ENCODE assay signal across 27 cellular contexts in genomic region chr4:3247399-3248177, GRCh38. TPM values are rescaled to one million over a fixed set of nuclear protein-coding genes. Genes with fewer than 3 reads are reported as not detected.
"Had no signal": no experiment of that assay in that cellular context is flagged by ENCODE, and none has a peak within 500 bp of the region (broad histone marks: within the 10 kb centered on the region; RNA-seq: fewer than 3 reads in every experiment).

No MANE protein-coding gene starts in this region.

- H3K27me3 Mint-ChIP-seq: activated CD8-positive, alpha-beta memory T cell treated with anti-CD3 and anti-CD28 coated beads, Interleukin-2, amount 10 ng/mL, durations not matched to agents 7 days and 5 days; activated naive CD8-positive, alpha-beta T cell treated with anti-CD3 and anti-CD28 coated beads, Interleukin-2, amount 50 U/mL, for 24 hours; activated T-cell treated with anti-CD3 and anti-CD28 coated beads, Interleukin-2, amount 50 U/mL, for 24 hours had no signal

- H3K27me3 ChIP-seq: ascending aorta, body of pancreas had no signal

- H3K4me3 Mint-ChIP-seq: activated CD8-positive, alpha-beta memory T cell treated with anti-CD3 and anti-CD28 coated beads, Interleukin-2, amount 10 ng/mL, durations not matched to agents 7 days and 5 days; activated naive CD8-positive, alpha-beta T cell treated with anti-CD3 and anti-CD28 coated beads, Interleukin-2, amount 50 U/mL, for 24 hours; activated T-cell treated with anti-CD3 and anti-CD28 coated beads, Interleukin-2, amount 50 U/mL, for 24 hours; T-helper 1 cell treated with Interleukin-12 subunit alpha and Interleukin-12 subunit beta and Interleukin-4 antibody, amounts not matched to agents 30 μg/mL and 1 μg/mL, for 36 hours; WTC11 had no signal

- DNase-seq: activated CD4-positive, alpha-beta T cell treated with anti-CD3 and anti-CD28 coated beads for 48 hours; activated CD4-positive, alpha-beta T cell treated with anti-CD3 and anti-CD28 coated beads, Interleukin-2, amount 50 U/mL, for 4 hours; activated CD4-positive, CD25-positive, alpha-beta regulatory T cell treated with anti-CD3 and anti-CD28 coated beads, Interleukin-2, amount 50 U/mL, for 72 hours; activated CD8-positive, alpha-beta memory T cell treated with anti-CD3 and anti-CD28 coated beads, Interleukin-2, amount 10 ng/mL, durations not matched to agents 7 days and 5 days; activated effector memory CD4-positive, alpha-beta T cell treated with anti-CD3 and anti-CD28 coated beads, Interleukin-2, amount 50 U/mL, for 16 hours; activated naive CD4-positive, alpha-beta T cell treated with Interleukin-2 at 50 U/mL for 16 hours; activated naive CD8-positive, alpha-beta T cell treated with anti-CD3 and anti-CD28 coated beads, Interleukin-2, amount 50 U/mL, for 24 hours; activated T-cell treated with anti-CD3 and anti-CD28 coated beads, Interleukin-2, amount 50 U/mL, for 24 hours; amniotic stem cell; body of pancreas; central memory CD4-positive, alpha-beta T cell; MM.1S; NCI-H1105; NCI-H1436; NCI-H1694 treated with DMSO at 0.1 percent for 48 hours; NCI-H2029 treated with DMSO at 0.1 percent for 48 hours; NCI-H510A treated with DMSO at 0.1 percent for 48 hours; NCI-H69; PC-3; SHP77 treated with DMSO at 0.1 percent for 48 hours; T-helper 9 cell had no signal

- H3K36me3 ChIP-seq: ascending aorta had no signal

- H3K4me1 ChIP-seq: ascending aorta, body of pancreas had no signal

- FAIRE-seq: bronchial epithelial cell, RCC 7860 had no signal

- H3K9me3 Mint-ChIP-seq: activated naive CD4-positive, alpha-beta T cell treated with anti-CD3 and anti-CD28 coated beads, Interleukin-2, amount 50 U/mL, for 72 hours; activated naive CD8-positive, alpha-beta T cell treated with anti-CD3 and anti-CD28 coated beads, Interleukin-2, amount 50 U/mL, for 24 hours; activated T-cell treated with anti-CD3 and anti-CD28 coated beads, Interleukin-2, amount 50 U/mL, for 24 hours; T-helper 1 cell treated with Interleukin-12 subunit alpha and Interleukin-12 subunit beta and Interleukin-4 antibody, amounts not matched to agents 30 μg/mL and 1 μg/mL, for 36 hours; WTC11 had no signal

- H3K4me3 ChIP-seq: ascending aorta, body of pancreas had no signal

- ATAC-seq: activated CD8-positive, alpha-beta memory T cell treated with anti-CD3 and anti-CD28 coated beads, Interleukin-2, amount 10 ng/mL, durations not matched to agents 7 days and 5 days; activated naive CD4-positive, alpha-beta T cell treated with anti-CD3 and anti-CD28 coated beads, Interleukin-2, amount 50 U/mL, for 72 hours; activated naive CD8-positive, alpha-beta T cell treated with anti-CD3 and anti-CD28 coated beads, Interleukin-2, amount 50 U/mL, for 24 hours; body of pancreas; WTC11 had no signal

- H3K9me3 ChIP-seq: ascending aorta, body of pancreas had no signal

- H3K36me3 Mint-ChIP-seq: activated CD8-positive, alpha-beta memory T cell treated with anti-CD3 and anti-CD28 coated beads, Interleukin-2, amount 10 ng/mL, durations not matched to agents 7 days and 5 days; activated naive CD4-positive, alpha-beta T cell treated with anti-CD3 and anti-CD28 coated beads, Interleukin-2, amount 50 U/mL, for 72 hours; WTC11 had no signal

- H3K27ac ChIP-seq: ascending aorta, body of pancreas had no signal

- H3K27ac Mint-ChIP-seq: activated naive CD8-positive, alpha-beta T cell treated with anti-CD3 and anti-CD28 coated beads, Interleukin-2, amount 50 U/mL, for 24 hours; activated T-cell treated with anti-CD3 and anti-CD28 coated beads, Interleukin-2, amount 50 U/mL, for 24 hours; T-helper 1 cell treated with Interleukin-12 subunit alpha and Interleukin-12 subunit beta and Interleukin-4 antibody, amounts not matched to agents 30 μg/mL and 1 μg/mL, for 36 hours; WTC11 had no signal

- H3K4me1 Mint-ChIP-seq: activated naive CD8-positive, alpha-beta T cell treated with anti-CD3 and anti-CD28 coated beads, Interleukin-2, amount 50 U/mL, for 24 hours had no signal

RNA-seq across cellular contexts. Expression of gene MSANTD1, which starts 1.4 kb away (rescaled TPM):
- total RNA-seq: ascending aorta had no signal
